ENCODE assay signal across 20 cellular contexts in the genomic region with DNA sequence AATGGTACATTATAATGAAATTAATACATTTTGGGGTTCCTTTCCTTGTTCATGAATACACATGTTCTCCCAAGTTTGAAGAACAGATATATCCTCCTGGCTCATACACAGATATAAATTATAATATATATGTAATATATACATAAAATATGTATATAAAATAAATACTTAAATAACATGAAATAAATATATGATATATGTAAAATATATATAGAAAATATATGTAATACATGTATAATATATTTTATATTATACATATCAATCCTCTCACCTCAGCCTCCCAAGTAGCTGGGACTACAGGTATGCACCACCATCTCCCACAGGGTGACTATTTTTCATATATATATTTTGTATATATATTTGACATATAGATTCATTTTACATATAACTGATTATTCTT.
"Had no signal": no experiment of that assay in that cellular context is flagged by ENCODE, and none has a peak within 500 bp of the region (broad histone marks: within the 10 kb centered on the region; RNA-seq: fewer than 3 reads in every experiment).

No MANE protein-coding gene starts in this region.

- H3K36me3 ChIP-seq: esophagus muscularis mucosa, gastroesophageal sphincter had no signal

- H3K4me1 Mint-ChIP-seq: mesothelial cell of epicardium; naive thymus-derived CD4-positive, alpha-beta T cell had no signal

- H3K27ac Mint-ChIP-seq: immature natural killer cell; mesothelial cell of epicardium; naive thymus-derived CD4-positive, alpha-beta T cell had no signal

- H3K27ac ChIP-seq: coronary artery, dorsolateral prefrontal cortex, esophagus muscularis mucosa, foreskin keratinocyte, gastroesophageal sphincter, heart left ventricle, hepatocyte, left lung, lower lobe of right lung had no signal

- H3K9me3 Mint-ChIP-seq: immature natural killer cell; mesothelial cell of epicardium; naive thymus-derived CD4-positive, alpha-beta T cell had no signal

- DNase-seq: dermis blood vessel endothelial cell; dorsolateral prefrontal cortex; effector CD4-positive, alpha-beta T cell; effector memory CD4-positive, alpha-beta T cell; foreskin keratinocyte; heart left ventricle; hypothalamus; immature natural killer cell; islet precursor cell; left cardiac atrium; left lung; left ventricle myocardium superior; lower lobe of right lung; mesenchymal stem cell; naive thymus-derived CD4-positive, alpha-beta T cell had no signal

- H3K4me3 Mint-ChIP-seq: immature natural killer cell; mesothelial cell of epicardium; naive thymus-derived CD4-positive, alpha-beta T cell had no signal

- H3K36me3 Mint-ChIP-seq: immature natural killer cell; mesothelial cell of epicardium; naive thymus-derived CD4-positive, alpha-beta T cell had no signal

- H3K4me3 ChIP-seq: coronary artery, dorsolateral prefrontal cortex, esophagus muscularis mucosa, gastroesophageal sphincter, heart left ventricle, hepatocyte, left lung, lower lobe of right lung had no signal

- H3K4me1 ChIP-seq: foreskin keratinocyte, left lung, lower lobe of right lung had no signal

- ATAC-seq: foreskin keratinocyte; gastroesophageal sphincter; heart left ventricle; left cardiac atrium; left lung; left ventricle myocardium superior; lower lobe of right lung; naive thymus-derived CD4-positive, alpha-beta T cell had no signal

- H3K9me3 ChIP-seq: esophagus muscularis mucosa, gastroesophageal sphincter, heart left ventricle, left lung, lower lobe of right lung had no signal
